ENCODE assay signal across 2 cellular contexts in the genomic region with DNA sequence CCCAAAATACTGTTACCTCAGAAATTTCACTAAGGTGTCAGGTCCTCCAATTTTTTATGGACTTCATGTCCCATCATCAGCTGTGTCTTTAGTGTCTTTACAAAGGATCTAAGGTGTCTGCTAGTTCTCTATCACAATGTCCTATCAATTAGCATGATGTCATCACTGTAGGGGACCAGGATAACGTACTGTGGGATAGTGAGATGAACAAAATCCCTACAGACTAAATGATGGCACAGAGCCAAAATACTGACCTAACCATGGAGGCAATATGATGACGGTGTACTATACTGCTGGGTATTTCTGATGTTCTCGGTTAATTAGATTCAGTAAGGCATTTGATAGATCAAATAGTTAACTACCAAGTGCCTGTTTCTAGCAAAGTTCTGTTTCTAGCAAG.
TF ChIP-seq lines count a peak whose summit lies in the region.

No MANE protein-coding gene starts in this region.

TF ChIP-seq in HepG2, 621 proteins besides CTCF, POLR2A, EP300 and RAD21 (continued from another document):
- TF ChIP-seq ZNF615 (CRISPR knock-in tag; IDR thresholded peaks at IDR 0.05; ENCODE audit: borderline replicate concordance) (no peak), ATF7 (IDR thresholded peaks at IDR 0.05) (peak; percentile 89), ATF7 (CRISPR knock-in tag; IDR thresholded peaks at IDR 0.05) (no peak), MLLT10 (CRISPR knock-in tag; IDR thresholded peaks at IDR 0.05) (no peak), RNF2 (conservative IDR thresholded peaks at IDR 0.05; ENCODE audit: low read depth) (no peak), SETDB1 (CRISPR knock-in tag; IDR thresholded peaks at IDR 0.05; ENCODE audit: borderline replicate concordance) (no peak), ZFX (CRISPR knock-in tag; IDR thresholded peaks at IDR 0.05; ENCODE audit: low read depth) (no peak)
- TF ChIP-seq, protein P1, sequence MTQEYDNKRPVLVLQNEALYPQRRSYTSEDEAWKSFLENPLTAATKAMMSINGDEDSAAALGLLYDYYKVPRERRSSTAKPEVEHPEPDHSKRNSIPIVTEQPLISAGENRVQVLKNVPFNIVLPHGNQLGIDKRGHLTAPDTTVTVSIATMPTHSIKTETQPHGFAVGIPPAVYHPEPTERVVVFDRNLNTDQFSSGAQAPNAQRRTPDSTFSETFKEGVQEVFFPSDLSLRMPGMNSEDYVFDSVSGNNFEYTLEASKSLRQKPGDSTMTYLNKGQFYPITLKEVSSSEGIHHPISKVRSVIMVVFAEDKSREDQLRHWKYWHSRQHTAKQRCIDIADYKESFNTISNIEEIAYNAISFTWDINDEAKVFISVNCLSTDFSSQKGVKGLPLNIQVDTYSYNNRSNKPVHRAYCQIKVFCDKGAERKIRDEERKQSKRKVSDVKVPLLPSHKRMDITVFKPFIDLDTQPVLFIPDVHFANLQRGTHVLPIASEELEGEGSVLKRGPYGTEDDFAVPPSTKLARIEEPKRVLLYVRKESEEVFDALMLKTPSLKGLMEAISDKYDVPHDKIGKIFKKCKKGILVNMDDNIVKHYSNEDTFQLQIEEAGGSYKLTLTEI (CRISPR knock-in tag; conservative IDR thresholded peaks at IDR 0.05) = no peak

TF ChIP-seq in HEK293, 187 proteins besides CTCF, POLR2A, EP300 and RAD21:
- TF ChIP-seq, protein P2, sequence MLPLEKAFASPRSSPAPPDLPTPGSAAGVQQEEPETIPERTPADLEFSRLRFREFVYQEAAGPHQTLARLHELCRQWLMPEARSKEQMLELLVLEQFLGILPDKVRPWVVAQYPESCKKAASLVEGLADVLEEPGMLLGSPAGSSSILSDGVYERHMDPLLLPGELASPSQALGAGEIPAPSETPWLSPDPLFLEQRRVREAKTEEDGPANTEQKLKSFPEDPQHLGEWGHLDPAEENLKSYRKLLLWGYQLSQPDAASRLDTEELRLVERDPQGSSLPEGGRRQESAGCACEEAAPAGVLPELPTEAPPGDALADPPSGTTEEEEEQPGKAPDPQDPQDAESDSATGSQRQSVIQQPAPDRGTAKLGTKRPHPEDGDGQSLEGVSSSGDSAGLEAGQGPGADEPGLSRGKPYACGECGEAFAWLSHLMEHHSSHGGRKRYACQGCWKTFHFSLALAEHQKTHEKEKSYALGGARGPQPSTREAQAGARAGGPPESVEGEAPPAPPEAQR (tag by site-specific recombination; IDR thresholded peaks at IDR 0.05) = no peak
- TF ChIP-seq ZNF184 (tag by site-specific recombination; IDR thresholded peaks at IDR 0.05) (peak; percentile 74; the same call in 1 of the 2 replicates), ZNF138 (tag by site-specific recombination; IDR thresholded peaks at IDR 0.05; ENCODE audit: borderline replicate concordance) (no peak), ZBTB21 (tag by site-specific recombination; IDR thresholded peaks at IDR 0.05) (0 out of 2 replicates have a peak, but pooled peaks have one; percentile 55), ZNF37A (tag by site-specific recombination; IDR thresholded peaks at IDR 0.05) (peak; percentile 65; the same call in 1 of the 2 replicates), ZIC2 (tag by site-specific recombination; IDR thresholded peaks at IDR 0.05) (peak; percentile 23; the same call in 1 of the 2 replicates), MZF1 (tag by site-specific recombination; IDR thresholded peaks at IDR 0.05; ENCODE audit: borderline replicate concordance) (peak; percentile 37; the same call in 1 of the 2 replicates), ZNF658 (tag by site-specific recombination; IDR thresholded peaks at IDR 0.05) (no peak), ZNF350 (tag by site-specific recombination; IDR thresholded peaks at IDR 0.05) (0 out of 2 replicates have a peak, but pooled peaks have one; percentile 62), ZNF221 (tag by site-specific recombination; IDR thresholded peaks at IDR 0.05; ENCODE audit: borderline replicate concordance) (no peak), GLIS1 (tag by site-specific recombination; IDR thresholded peaks at IDR 0.05) (peak; percentile 56), ZNF660 (tag by site-specific recombination; IDR thresholded peaks at IDR 0.05) (peak; percentile 93), TRIM28 (IDR thresholded peaks at IDR 0.05; ENCODE audit: borderline replicate concordance, low read length) (0 out of 2 replicates have a peak, but pooled peaks have one; percentile 47), ZNF623 (tag by site-specific recombination; IDR thresholded peaks at IDR 0.05) (no peak), ZFP69B (tag by site-specific recombination; IDR thresholded peaks at IDR 0.05) (no peak), ZNF549 (tag by site-specific recombination; IDR thresholded peaks at IDR 0.05) (peak; percentile 30; the same call in 1 of the 2 replicates), ZNF629 (tag by site-specific recombination; IDR thresholded peaks at IDR 0.05) (peak; percentile 80), ZEB2 (tag by site-specific recombination; IDR thresholded peaks at IDR 0.05) (peak; percentile 47; the same call in 1 of the 2 replicates), ZNF16 (tag by site-specific recombination; IDR thresholded peaks at IDR 0.05; ENCODE audit: low read depth) (no peak), ZBTB48 (tag by site-specific recombination; IDR thresholded peaks at IDR 0.05) (peak; percentile 68), ZFP37 (tag by site-specific recombination; IDR thresholded peaks at IDR 0.05) (0 out of 2 replicates have a peak, but pooled peaks have one; percentile 40), ZBTB7A (tag by site-specific recombination; IDR thresholded peaks at IDR 0.05; ENCODE audit: low read depth) (no peak), ZNF776 (tag by site-specific recombination; IDR thresholded peaks at IDR 0.05; ENCODE audit: borderline replicate concordance) (peak; percentile 82)
- TF ChIP-seq, protein P3, sequence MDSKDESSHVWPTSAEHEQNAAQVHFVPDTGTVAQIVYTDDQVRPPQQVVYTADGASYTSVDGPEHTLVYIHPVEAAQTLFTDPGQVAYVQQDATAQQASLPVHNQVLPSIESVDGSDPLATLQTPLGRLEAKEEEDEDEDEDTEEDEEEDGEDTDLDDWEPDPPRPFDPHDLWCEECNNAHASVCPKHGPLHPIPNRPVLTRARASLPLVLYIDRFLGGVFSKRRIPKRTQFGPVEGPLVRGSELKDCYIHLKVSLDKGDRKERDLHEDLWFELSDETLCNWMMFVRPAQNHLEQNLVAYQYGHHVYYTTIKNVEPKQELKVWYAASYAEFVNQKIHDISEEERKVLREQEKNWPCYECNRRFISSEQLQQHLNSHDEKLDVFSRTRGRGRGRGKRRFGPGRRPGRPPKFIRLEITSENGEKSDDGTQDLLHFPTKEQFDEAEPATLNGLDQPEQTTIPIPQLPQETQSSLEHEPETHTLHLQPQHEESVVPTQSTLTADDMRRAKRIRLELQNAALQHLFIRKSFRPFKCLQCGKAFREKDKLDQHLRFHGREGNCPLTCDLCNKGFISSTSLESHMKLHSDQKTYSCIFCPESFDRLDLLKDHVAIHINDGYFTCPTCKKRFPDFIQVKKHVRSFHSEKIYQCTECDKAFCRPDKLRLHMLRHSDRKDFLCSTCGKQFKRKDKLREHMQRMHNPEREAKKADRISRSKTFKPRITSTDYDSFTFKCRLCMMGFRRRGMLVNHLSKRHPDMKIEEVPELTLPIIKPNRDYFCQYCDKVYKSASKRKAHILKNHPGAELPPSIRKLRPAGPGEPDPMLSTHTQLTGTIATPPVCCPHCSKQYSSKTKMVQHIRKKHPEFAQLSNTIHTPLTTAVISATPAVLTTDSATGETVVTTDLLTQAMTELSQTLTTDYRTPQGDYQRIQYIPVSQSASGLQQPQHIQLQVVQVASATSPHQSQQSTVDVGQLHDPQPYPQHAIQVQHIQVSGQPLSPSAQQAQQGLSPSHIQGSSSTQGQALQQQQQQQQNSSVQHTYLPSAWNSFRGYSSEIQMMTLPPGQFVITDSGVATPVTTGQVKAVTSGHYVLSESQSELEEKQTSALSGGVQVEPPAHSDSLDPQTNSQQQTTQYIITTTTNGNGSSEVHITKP (tag by site-specific recombination; IDR thresholded peaks at IDR 0.05) = 0 out of 2 replicates have a peak, but pooled peaks have one; percentile 23
- TF ChIP-seq, protein P4, sequence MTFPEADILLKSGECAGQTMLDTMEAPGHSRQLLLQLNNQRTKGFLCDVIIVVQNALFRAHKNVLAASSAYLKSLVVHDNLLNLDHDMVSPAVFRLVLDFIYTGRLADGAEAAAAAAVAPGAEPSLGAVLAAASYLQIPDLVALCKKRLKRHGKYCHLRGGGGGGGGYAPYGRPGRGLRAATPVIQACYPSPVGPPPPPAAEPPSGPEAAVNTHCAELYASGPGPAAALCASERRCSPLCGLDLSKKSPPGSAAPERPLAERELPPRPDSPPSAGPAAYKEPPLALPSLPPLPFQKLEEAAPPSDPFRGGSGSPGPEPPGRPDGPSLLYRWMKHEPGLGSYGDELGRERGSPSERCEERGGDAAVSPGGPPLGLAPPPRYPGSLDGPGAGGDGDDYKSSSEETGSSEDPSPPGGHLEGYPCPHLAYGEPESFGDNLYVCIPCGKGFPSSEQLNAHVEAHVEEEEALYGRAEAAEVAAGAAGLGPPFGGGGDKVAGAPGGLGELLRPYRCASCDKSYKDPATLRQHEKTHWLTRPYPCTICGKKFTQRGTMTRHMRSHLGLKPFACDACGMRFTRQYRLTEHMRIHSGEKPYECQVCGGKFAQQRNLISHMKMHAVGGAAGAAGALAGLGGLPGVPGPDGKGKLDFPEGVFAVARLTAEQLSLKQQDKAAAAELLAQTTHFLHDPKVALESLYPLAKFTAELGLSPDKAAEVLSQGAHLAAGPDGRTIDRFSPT (tag by site-specific recombination; IDR thresholded peaks at IDR 0.05) = 0 out of 2 replicates have a peak, but pooled peaks have one; percentile 18
- TF ChIP-seq, protein P5, sequence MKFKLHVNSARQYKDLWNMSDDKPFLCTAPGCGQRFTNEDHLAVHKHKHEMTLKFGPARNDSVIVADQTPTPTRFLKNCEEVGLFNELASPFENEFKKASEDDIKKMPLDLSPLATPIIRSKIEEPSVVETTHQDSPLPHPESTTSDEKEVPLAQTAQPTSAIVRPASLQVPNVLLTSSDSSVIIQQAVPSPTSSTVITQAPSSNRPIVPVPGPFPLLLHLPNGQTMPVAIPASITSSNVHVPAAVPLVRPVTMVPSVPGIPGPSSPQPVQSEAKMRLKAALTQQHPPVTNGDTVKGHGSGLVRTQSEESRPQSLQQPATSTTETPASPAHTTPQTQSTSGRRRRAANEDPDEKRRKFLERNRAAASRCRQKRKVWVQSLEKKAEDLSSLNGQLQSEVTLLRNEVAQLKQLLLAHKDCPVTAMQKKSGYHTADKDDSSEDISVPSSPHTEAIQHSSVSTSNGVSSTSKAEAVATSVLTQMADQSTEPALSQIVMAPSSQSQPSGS (tag by site-specific recombination; IDR thresholded peaks at IDR 0.05; ENCODE audit: low read depth) = peak; percentile 94
- TF ChIP-seq, protein P6, sequence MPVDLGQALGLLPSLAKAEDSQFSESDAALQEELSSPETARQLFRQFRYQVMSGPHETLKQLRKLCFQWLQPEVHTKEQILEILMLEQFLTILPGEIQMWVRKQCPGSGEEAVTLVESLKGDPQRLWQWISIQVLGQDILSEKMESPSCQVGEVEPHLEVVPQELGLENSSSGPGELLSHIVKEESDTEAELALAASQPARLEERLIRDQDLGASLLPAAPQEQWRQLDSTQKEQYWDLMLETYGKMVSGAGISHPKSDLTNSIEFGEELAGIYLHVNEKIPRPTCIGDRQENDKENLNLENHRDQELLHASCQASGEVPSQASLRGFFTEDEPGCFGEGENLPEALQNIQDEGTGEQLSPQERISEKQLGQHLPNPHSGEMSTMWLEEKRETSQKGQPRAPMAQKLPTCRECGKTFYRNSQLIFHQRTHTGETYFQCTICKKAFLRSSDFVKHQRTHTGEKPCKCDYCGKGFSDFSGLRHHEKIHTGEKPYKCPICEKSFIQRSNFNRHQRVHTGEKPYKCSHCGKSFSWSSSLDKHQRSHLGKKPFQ (tag by site-specific recombination; IDR thresholded peaks at IDR 0.05) = no peak
- TF ChIP-seq, protein P7, sequence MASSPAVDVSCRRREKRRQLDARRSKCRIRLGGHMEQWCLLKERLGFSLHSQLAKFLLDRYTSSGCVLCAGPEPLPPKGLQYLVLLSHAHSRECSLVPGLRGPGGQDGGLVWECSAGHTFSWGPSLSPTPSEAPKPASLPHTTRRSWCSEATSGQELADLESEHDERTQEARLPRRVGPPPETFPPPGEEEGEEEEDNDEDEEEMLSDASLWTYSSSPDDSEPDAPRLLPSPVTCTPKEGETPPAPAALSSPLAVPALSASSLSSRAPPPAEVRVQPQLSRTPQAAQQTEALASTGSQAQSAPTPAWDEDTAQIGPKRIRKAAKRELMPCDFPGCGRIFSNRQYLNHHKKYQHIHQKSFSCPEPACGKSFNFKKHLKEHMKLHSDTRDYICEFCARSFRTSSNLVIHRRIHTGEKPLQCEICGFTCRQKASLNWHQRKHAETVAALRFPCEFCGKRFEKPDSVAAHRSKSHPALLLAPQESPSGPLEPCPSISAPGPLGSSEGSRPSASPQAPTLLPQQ (tag by site-specific recombination; IDR thresholded peaks at IDR 0.05) = peak; percentile 41; the same call in 1 of the 2 replicates
